ENCODE assay signal across 13 cellular contexts in genomic region chr1:220734571-220735326, GRCh38. TPM values are rescaled to one million over a fixed set of nuclear protein-coding genes. Genes with fewer than 3 reads are reported as not detected.
DNase-seq lines count a peak whose midpoint lies in the region; ATAC-seq, FAIRE-seq and TF ChIP-seq lines count a peak whose summit lies in the region.
"Had no signal": no experiment of that assay in that cellular context is flagged by ENCODE, and none has a peak within 500 bp of the region (broad histone marks: within the 10 kb centered on the region; RNA-seq: fewer than 3 reads in every experiment).

No MANE protein-coding gene starts in this region.

- 8% methylated on average over 11 of the region's 11 CpGs for WGBS in A549 (ENCODE audit: missing lambda C conversion rate)

- in situ Hi-C loops in astrocyte of the spinal cord (cut with HindIII; ENCODE audit: low sequenced_read_pairs): no loop called here

- CTCF ChIA-PET in A549 (lab: Yijun Ruan, JAX): interaction anchor here (0.8 to 3.3 kb wide), 9 partner anchors 13 to 454 kb away, joined by 3 to 41 read pairs (median 8); partner anchors contain the start of genes MTARC1 and MTARC2

- peak overlapping the region; percentile 83 for H3K4me2 ChIP-seq in A549

- H3K4me1 ChIP-seq in A549: peaks cover 25% of the 10 kb centered on the region
- peaks cover 0 to 18% of the 10 kb centered on the region in 2 donors for H3K4me1 ChIP-seq in left lung

- no peak for TF ChIP-seq POLR2A in A549 (IDR thresholded peaks at IDR 0.05; ENCODE audit: low read length)

- H3K4me3 ChIP-seq in A549 (peak overlapping the region; percentile 22; the same call in 2 of the 3 replicates), HFF-Myc (replicated peaks; ENCODE audit: low read depth, low read length) (no peak overlapping the region), astrocyte of the spinal cord (ENCODE audit: low read depth, low read length) (no peak overlapping the region), left lung (no peak overlapping the region)
- H3K4me3 ChIP-seq: coronary artery, left ventricle myocardium inferior, tibial nerve had no signal

- POLR2A ChIA-PET in A549 (lab: Yijun Ruan, JAX): interaction anchor here (2.9 kb wide), 1 partner anchor 14 kb away, joined by 35 read pairs; the partner anchor contains the start of gene MTARC2

- no peak for TF ChIP-seq RAD21 in A549 (conservative IDR thresholded peaks at IDR 0.05 in 1 of 2, IDR thresholded peaks at IDR 0.05 in 1 of 2)

- no peak for TF ChIP-seq CTCF in A549 (IDR thresholded peaks at IDR 0.05)
- no peak for TF ChIP-seq CTCF in HFF-Myc (IDR thresholded peaks at IDR 0.05; ENCODE audit: low read depth, low read length, missing control alignments)
- TF ChIP-seq CTCF in astrocyte of the spinal cord (IDR thresholded peaks at IDR 0.05; ENCODE audit: low read depth, low read length): no peak
- TF ChIP-seq CTCF in left lung (IDR thresholded peaks at IDR 0.05): no peak

- peak; percentile 7 for FAIRE-seq in A549 (lab: Jason Lieb, UNC)

- no peaks in the 10 kb centered on the region for H3K9me3 ChIP-seq in A549
- no peaks in the 10 kb centered on the region for H3K9me3 ChIP-seq in left lung
- H3K9me3 ChIP-seq: left ventricle myocardium inferior, tibial nerve had no signal

- intact Hi-C loops in left lung (cut with DNase I): loop anchor here in 1 of 2 donors (5.0 kb wide), 1 partner anchor 42 kb away; the partner anchor contains the start of gene C1orf115
- intact Hi-C loops in posterior vena cava (cut with DNase I): no loop called here

- H3K27me3 ChIP-seq in left lung: no peaks in the 10 kb centered on the region
- H3K27me3 ChIP-seq: tibial nerve had no signal

- DNase-seq in A549 (ENCODE audit: low read depth in 1 of 2, low spot score in 1 of 2): peak; percentile 52 to 74
- DNase-seq in HFF-Myc (ENCODE audit: extremely low read depth, low read depth): peak; percentile 50
- peak; percentile 72 for DNase-seq in astrocyte of the spinal cord (ENCODE audit: low read depth, low spot score)
- no peak for DNase-seq in left lung
- no peak for DNase-seq in posterior vena cava (ENCODE audit: low spot score)
- no peak for DNase-seq in NK-92 treated with Interleukin-12 subunit alpha and Interleukin-12 subunit beta, amount 100 ng/mL, for 24 hours (lab: John Stamatoyannopoulos, UW)
- DNase-seq in COLO668 (lab: John Stamatoyannopoulos, UW; ENCODE audit: unreplicated experiment): no peak
- DNase-seq: CD4-positive, CD25-positive, alpha-beta regulatory T cell; left ventricle myocardium inferior; MM.1S had no signal

- peak; percentile 93 to 95 for ATAC-seq in A549
- ATAC-seq in left lung: peak; percentile 87
- no peak for ATAC-seq in GM19035 (IDR thresholded peaks at IDR 0.05; ENCODE audit: unreplicated experiment)

- TF ChIP-seq EP300 in A549 (IDR thresholded peaks at IDR 0.05): no peak

- H3K36me3 ChIP-seq in left lung: no peaks in the 10 kb centered on the region
- H3K36me3 ChIP-seq: left ventricle myocardium inferior, tibial nerve had no signal

- peak overlapping the region; percentile 81 to 86 for H3K27ac ChIP-seq in A549
- H3K27ac ChIP-seq in left lung: peak overlapping the region; percentile 31 to 57

TF ChIP-seq in A549, 52 proteins besides CTCF, POLR2A, EP300 and RAD21:
- peak; percentile 14 for TF ChIP-seq MAFK (IDR thresholded peaks at IDR 0.05; ENCODE audit: partially characterized antibody)
- TF ChIP-seq SREBF2 (IDR thresholded peaks at IDR 0.05): no peak
- TF ChIP-seq FOSL2 (IDR thresholded peaks at IDR 0.05): peak; percentile 27; the same call in 1 of the 2 replicates
- TF ChIP-seq FOSL2 (CRISPR knock-in tag; IDR thresholded peaks at IDR 0.05): peak; percentile 60
- no peak for TF ChIP-seq RNF2 (IDR thresholded peaks at IDR 0.05; ENCODE audit: borderline replicate concordance, low read depth)

RNA-seq across cellular contexts. Expression of gene MTARC2, which starts 13.4 kb away (rescaled TPM):
- 17.7 and 18.4 TPM in 2 replicates for polyA plus RNA-seq in A549 (2011; rRNA removed)
- polyA plus RNA-seq in A549 (2012; cell fraction: cytosol; rRNA removed): 7.8 and 10.6 TPM in 2 replicates
- 18.3 and 23.4 TPM in 2 replicates for polyA plus RNA-seq in A549 (2012; cell fraction: nucleus; rRNA removed)
- polyA plus RNA-seq in A549 (2017; fragmentation: RNase III; extraction: RNeasy Plus Mini Kit Qiagen cat#74134 plus additional on column Dnase treatment): 11.1 to 14.6 TPM (median 13.5 TPM) in 3 replicates
- 4.2 and 7.9 TPM in 2 replicates for polyA minus RNA-seq in A549 (2011; rRNA and poly(A)+ RNA removed)
- total RNA-seq in left lung: 10 to 100 TPM; 41.2 to 45.8 TPM
- total RNA-seq in posterior vena cava: 10 to 100 TPM; 11.8 to 15.2 TPM
- total RNA-seq: CD4-positive, CD25-positive, alpha-beta regulatory T cell had no signal
- polyA plus RNA-seq: CD4-positive, CD25-positive, alpha-beta regulatory T cell had no signal

RNA-seq across cellular contexts. Expression of gene C1orf115, which starts 44.6 kb away (rescaled TPM):
- 6.4 and 6.9 TPM in 2 replicates for polyA plus RNA-seq in A549 (2011; rRNA removed)
- polyA plus RNA-seq in A549 (2012; cell fraction: cytosol; rRNA removed): 3.7 and 4.8 TPM in 2 replicates
- polyA plus RNA-seq in A549 (2012; cell fraction: nucleus; rRNA removed): 1.9 and 2.6 TPM in 2 replicates
- 6.8 to 8.9 TPM (median 7.5 TPM) in 3 replicates for polyA plus RNA-seq in A549 (2017; fragmentation: RNase III; extraction: RNeasy Plus Mini Kit Qiagen cat#74134 plus additional on column Dnase treatment)
- polyA minus RNA-seq in A549 (2011; rRNA and poly(A)+ RNA removed): 3.7 and 4.7 TPM in 2 replicates
- 10 to 100 TPM; 13.1 to 17.0 TPM for total RNA-seq in left lung
- 1 to 10 TPM; 6.9 to 7.4 TPM for total RNA-seq in posterior vena cava

RNA-seq across cellular contexts. Expression of gene MTARC1, which starts 52.0 kb away (rescaled TPM):
- polyA plus RNA-seq in A549 (2011; rRNA removed): 9.1 and 9.5 TPM in 2 replicates
- 5.3 and 6.1 TPM in 2 replicates for polyA plus RNA-seq in A549 (2012; cell fraction: cytosol; rRNA removed)
- polyA plus RNA-seq in A549 (2012; cell fraction: nucleus; rRNA removed): 3.1 and 3.5 TPM in 2 replicates
- polyA plus RNA-seq in A549 (2017; fragmentation: RNase III; extraction: RNeasy Plus Mini Kit Qiagen cat#74134 plus additional on column Dnase treatment): 10.1 to 10.9 TPM (median 10.5 TPM) in 3 replicates
- 3.2 and 4.5 TPM in 2 replicates for polyA minus RNA-seq in A549 (2011; rRNA and poly(A)+ RNA removed)
- total RNA-seq in left lung: 10 to 100 TPM; 33.5 to 38.6 TPM
- total RNA-seq in posterior vena cava: 1 to 10 TPM; 6.7 to 9.2 TPM
- total RNA-seq: CD4-positive, CD25-positive, alpha-beta regulatory T cell had no signal
- polyA plus RNA-seq: CD4-positive, CD25-positive, alpha-beta regulatory T cell had no signal

Comparison
In these comparisons a context has a peak if more than half of its experiments do, and no peak if none do; other contexts are left out.
1. DNase-seq: peak in A549 (2 of 2), HFF-Myc (single experiment) and astrocyte of the spinal cord (single experiment); none in left lung (0 of 2), posterior vena cava (single experiment), NK-92 treated with Interleukin-12 subunit alpha and Interleukin-12 subunit beta, amount 100 ng/mL, for 24 hours (single experiment) and COLO668 (single experiment).